22 cellular contexts compared by ENCODE assay signal in the genomic region with DNA sequence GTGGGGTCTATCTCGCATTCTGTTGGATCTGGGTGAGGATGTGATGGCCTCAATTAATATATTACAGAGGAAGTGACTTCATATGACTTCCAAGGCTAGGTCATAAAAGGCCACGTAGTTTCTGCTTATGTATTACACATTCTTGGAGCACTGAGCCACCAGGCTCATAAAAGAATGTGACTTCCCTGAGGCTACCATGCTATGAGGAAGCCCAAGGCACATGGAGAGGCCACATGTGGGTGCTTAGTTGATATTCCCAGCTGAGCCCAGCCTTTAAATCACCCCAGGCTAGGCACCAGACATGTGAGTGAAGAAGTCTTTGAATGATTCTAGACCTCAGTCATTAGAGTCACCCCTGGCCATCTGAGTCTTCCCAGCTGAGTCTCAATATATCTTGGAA.
"Had no signal": no experiment of that assay in that cellular context is flagged by ENCODE, and none has a peak within 500 bp of the region (broad histone marks: within the 10 kb centered on the region; RNA-seq: fewer than 3 reads in every experiment).

No MANE protein-coding gene starts in this region.

- H3K4me1 Mint-ChIP-seq: activated naive CD8-positive, alpha-beta T cell treated with anti-CD3 and anti-CD28 coated beads, Interleukin-2, amount 50 U/mL, for 24 hours had no signal

- H3K9me3 Mint-ChIP-seq: activated CD8-positive, alpha-beta T cell treated with anti-CD3 and anti-CD28 coated beads for 36 hours; activated naive CD4-positive, alpha-beta T cell treated with anti-CD3 and anti-CD28 coated beads, Interleukin-2, amount 50 U/mL, for 72 hours; activated naive CD8-positive, alpha-beta T cell treated with anti-CD3 and anti-CD28 coated beads, Interleukin-2, amount 50 U/mL, for 24 hours; activated T-cell treated with anti-CD3 and anti-CD28 coated beads, Interleukin-2, amount 50 U/mL, for 24 hours; T-helper 1 cell treated with Interleukin-12 subunit alpha and Interleukin-12 subunit beta and Interleukin-4 antibody, amounts not matched to agents 30 μg/mL and 1 μg/mL, for 36 hours had no signal

- H3K4me3 Mint-ChIP-seq: activated CD8-positive, alpha-beta T cell treated with anti-CD3 and anti-CD28 coated beads for 36 hours; activated naive CD8-positive, alpha-beta T cell treated with anti-CD3 and anti-CD28 coated beads, Interleukin-2, amount 50 U/mL, for 24 hours; activated T-cell treated with anti-CD3 and anti-CD28 coated beads, Interleukin-2, amount 50 U/mL, for 24 hours; T-helper 1 cell treated with Interleukin-12 subunit alpha and Interleukin-12 subunit beta and Interleukin-4 antibody, amounts not matched to agents 30 μg/mL and 1 μg/mL, for 36 hours had no signal

- H3K27ac Mint-ChIP-seq: activated CD8-positive, alpha-beta T cell treated with anti-CD3 and anti-CD28 coated beads for 36 hours; activated naive CD4-positive, alpha-beta T cell treated with anti-CD3 and anti-CD28 coated beads, Interleukin-2, amount 50 U/mL, for 72 hours; activated naive CD8-positive, alpha-beta T cell treated with anti-CD3 and anti-CD28 coated beads, Interleukin-2, amount 50 U/mL, for 24 hours; activated T-cell treated with anti-CD3 and anti-CD28 coated beads, Interleukin-2, amount 50 U/mL, for 24 hours; T-helper 1 cell treated with Interleukin-12 subunit alpha and Interleukin-12 subunit beta and Interleukin-4 antibody, amounts not matched to agents 30 μg/mL and 1 μg/mL, for 36 hours had no signal

- H3K36me3 Mint-ChIP-seq: activated naive CD4-positive, alpha-beta T cell treated with anti-CD3 and anti-CD28 coated beads, Interleukin-2, amount 50 U/mL, for 72 hours had no signal

- DNase-seq: activated CD4-positive, alpha-beta T cell treated with anti-CD3 and anti-CD28 coated beads for 4 hours; activated CD8-positive, alpha-beta T cell treated with anti-CD3 and anti-CD28 coated beads for 36 hours; activated effector memory CD4-positive, alpha-beta T cell treated with anti-CD3 and anti-CD28 coated beads, Interleukin-2, amount 50 U/mL, for 16 hours; activated naive CD4-positive, alpha-beta T cell treated with Interleukin-2 at 50 U/mL for 16 hours; activated naive CD8-positive, alpha-beta T cell treated with anti-CD3 and anti-CD28 coated beads, Interleukin-2, amount 50 U/mL, for 24 hours; activated T-cell treated with anti-CD3 and anti-CD28 coated beads, Interleukin-2, amount 50 U/mL, for 24 hours; amniotic stem cell; body of pancreas; KG1; MG63; MV-4-11; NCI-H1092 treated with DMSO at 0.1 percent for 48 hours; NCI-H1417 treated with DMSO at 0.1 percent for 48 hours; NCI-H1694; NCI-H2029; NCI-H345; NCI-H510A treated with DMSO at 0.1 percent for 48 hours; NCI-H69; Peyer's patch; SHP77 treated with DMSO at 0.1 percent for 48 hours had no signal
